19 cellular contexts compared by ENCODE assay signal in genomic region chr20:57697540-57697939, GRCh38. TPM values are rescaled to one million over a fixed set of nuclear protein-coding genes. Genes with fewer than 3 reads are reported as not detected.
DNase-seq lines count a peak whose midpoint lies in the region; ATAC-seq, FAIRE-seq and TF ChIP-seq lines count a peak whose summit lies in the region.
"Had no signal": no experiment of that assay in that cellular context is flagged by ENCODE, and none has a peak within 500 bp of the region (broad histone marks: within the 10 kb centered on the region; RNA-seq: fewer than 3 reads in every experiment).

No MANE protein-coding gene starts in this region.

- H3K4me3 ChIP-seq in SJSA1 (no peak overlapping the region), small intestine (ENCODE audit: low read depth in 1 of 2, low read length in 2 of 2) (no peak overlapping the region)
- H3K4me3 ChIP-seq: right lobe of liver had no signal

- intact Hi-C loops in Calu3 (cut with micrococcal nuclease; ENCODE audit: unreplicated experiment), result loop anchor here (5.0 kb wide), 3 partner anchors 210 to 435 kb away; no protein-coding TSS in a partner anchor

- H3K9me3 ChIP-seq in SJSA1 (replicated peaks) (no peaks in the 10 kb centered on the region), small intestine (ENCODE audit: control insufficient read depth, low read depth) (no peaks in the 10 kb centered on the region)
- H3K9me3 ChIP-seq: neutrophil, right lobe of liver had no signal

- DNase-seq in Calu3 (no peak), SJSA1 (ENCODE audit: low read depth in 1 of 2, low spot score in 2 of 2) (no peak), foreskin keratinocyte (no peak), small intestine (peak; percentile 71), NCI-H2227 (lab: John Stamatoyannopoulos, UW; ENCODE audit: unreplicated experiment) (no peak), COLO668 (lab: John Stamatoyannopoulos, UW; ENCODE audit: unreplicated experiment) (no peak)
- DNase-seq: activated T-cell treated with anti-CD3 and anti-CD28 coated beads, Interleukin-2, amount 50 U/mL, for 1 hour; C1 segment of cervical spinal cord; DMS53; NCI-H2107; right lobe of liver; substantia nigra had no signal

- 23 to 55% (median 32%) methylated on average over 7 of the region's 7 CpGs for WGBS in small intestine, 3 donors

- H3K27ac ChIP-seq in SJSA1 (peak overlapping the region; percentile 68; the same call in 1 of the 2 replicates), foreskin keratinocyte (peak overlapping the region; percentile 62), small intestine (ENCODE audit: low read depth in 1 of 2, low read length in 1 of 2) (peak overlapping the region; percentile 57 to 75)
- H3K27ac ChIP-seq: neutrophil, right lobe of liver had no signal

- FAIRE-seq in small intestine (lab: Jason Lieb, UNC), result no peak
- FAIRE-seq: TTC549 had no signal

- peaks cover 92% of the 10 kb centered on the region for H3K4me1 Mint-ChIP-seq in Calu3 (ENCODE audit: low read depth, unreplicated experiment)

- H3K36me3 Mint-ChIP-seq in Calu3 (ENCODE audit: insufficient read depth, unreplicated experiment), result peaks cover 100% of the 10 kb centered on the region
- H3K36me3 Mint-ChIP-seq: activated naive CD4-positive, alpha-beta T cell treated with anti-CD3 and anti-CD28 coated beads, Interleukin-2, amount 50 U/mL, for 24 hours had no signal

- H3K36me3 ChIP-seq in SJSA1 (no peaks in the 10 kb centered on the region), small intestine (ENCODE audit: control insufficient read depth in 2 of 2, insufficient read depth in 2 of 2, low read length in 2 of 2) (no peaks in the 10 kb centered on the region)
- H3K36me3 ChIP-seq: neutrophil, right lobe of liver had no signal

- TF ChIP-seq CTCF in Calu3 (IDR thresholded peaks at IDR 0.05; ENCODE audit: unreplicated experiment) (no peak), foreskin keratinocyte (conservative IDR thresholded peaks at IDR 0.05) (no peak)

- H3K27me3 ChIP-seq in SJSA1 (replicated peaks) (no peaks in the 10 kb centered on the region), foreskin keratinocyte (no peaks in the 10 kb centered on the region), small intestine (ENCODE audit: control insufficient read depth in 2 of 2, insufficient read depth in 2 of 2, low read length in 2 of 2) (no peaks in the 10 kb centered on the region)
- H3K27me3 ChIP-seq: right lobe of liver had no signal

- no peaks in the 10 kb centered on the region for H3K9me3 Mint-ChIP-seq in Calu3 (ENCODE audit: low read depth, unreplicated experiment)
- H3K9me3 Mint-ChIP-seq: activated CD4-positive, alpha-beta memory T cell treated with anti-CD3 and anti-CD28 coated beads for 36 hours; activated naive CD4-positive, alpha-beta T cell treated with anti-CD3 and anti-CD28 coated beads, Interleukin-2, amount 50 U/mL, for 24 hours; brain had no signal

- H3K4me3 Mint-ChIP-seq in Calu3 (ENCODE audit: low read depth, unreplicated experiment), result peak overlapping the region; percentile 88
- H3K4me3 Mint-ChIP-seq: activated CD4-positive, alpha-beta memory T cell treated with anti-CD3 and anti-CD28 coated beads for 36 hours had no signal

- peak overlapping the region; percentile 97 for H3K27ac Mint-ChIP-seq in Calu3 (ENCODE audit: unreplicated experiment)

- CTCF ChIA-PET in Calu3 (lab: Charles Lee), result interaction anchor here (0.8 to 2.4 kb wide), 13 partner anchors 9 to 513 kb away, joined by 3 to 21 read pairs (median 5); partner anchors contain the start of gene PMEPA1

- peaks cover 22% of the 10 kb centered on the region for H3K4me1 ChIP-seq in SJSA1 (replicated peaks)
- peaks cover 66% of the 10 kb centered on the region for H3K4me1 ChIP-seq in foreskin keratinocyte
- H3K4me1 ChIP-seq in small intestine (ENCODE audit: control insufficient read depth in 2 of 2, insufficient read depth in 1 of 2, low read depth in 1 of 2, low read length in 1 of 2), result peaks cover 12 to 14% of the 10 kb centered on the region in 2 donors
- H3K4me1 ChIP-seq: right lobe of liver had no signal

- H3K27me3 Mint-ChIP-seq in Calu3 (ENCODE audit: unreplicated experiment), result no peaks in the 10 kb centered on the region
- H3K27me3 Mint-ChIP-seq: activated naive CD4-positive, alpha-beta T cell treated with anti-CD3 and anti-CD28 coated beads, Interleukin-2, amount 50 U/mL, for 24 hours; brain had no signal

- ATAC-seq in foreskin keratinocyte (no peak), HG02981 (IDR thresholded peaks at IDR 0.05; ENCODE audit: unreplicated experiment) (no peak), GM18909 (IDR thresholded peaks at IDR 0.05; ENCODE audit: poor library complexity, unreplicated experiment) (no peak)

- BruUV-seq in Calu3 (replicated peaks; lab: Mats Ljungman, UMichigan), result no TSS peak

RNA-seq across cellular contexts. Expression of gene PMEPA1, which starts 12.3 kb away (rescaled TPM):
- total RNA-seq in Calu3 (2022) (732 and 1,302 TPM in 2 replicates), foreskin keratinocyte (50.3 and 171 TPM in 2 replicates)
- 4.9 and 13.9 TPM in 2 replicates for total RNA-seq in SJSA1 (2014; rRNA removed; shearing (Covaris generic))
- polyA plus RNA-seq in foreskin keratinocyte (38.6 and 108 TPM in 2 replicates), small intestine (10 to 100 TPM in 1 of 3 donors, 1 to 10 TPM in 2; 4.0 to 12.0 (median 7.3) TPM)
